Comparison of ENCODE assay signal across 1 cellular context in the genomic region with DNA sequence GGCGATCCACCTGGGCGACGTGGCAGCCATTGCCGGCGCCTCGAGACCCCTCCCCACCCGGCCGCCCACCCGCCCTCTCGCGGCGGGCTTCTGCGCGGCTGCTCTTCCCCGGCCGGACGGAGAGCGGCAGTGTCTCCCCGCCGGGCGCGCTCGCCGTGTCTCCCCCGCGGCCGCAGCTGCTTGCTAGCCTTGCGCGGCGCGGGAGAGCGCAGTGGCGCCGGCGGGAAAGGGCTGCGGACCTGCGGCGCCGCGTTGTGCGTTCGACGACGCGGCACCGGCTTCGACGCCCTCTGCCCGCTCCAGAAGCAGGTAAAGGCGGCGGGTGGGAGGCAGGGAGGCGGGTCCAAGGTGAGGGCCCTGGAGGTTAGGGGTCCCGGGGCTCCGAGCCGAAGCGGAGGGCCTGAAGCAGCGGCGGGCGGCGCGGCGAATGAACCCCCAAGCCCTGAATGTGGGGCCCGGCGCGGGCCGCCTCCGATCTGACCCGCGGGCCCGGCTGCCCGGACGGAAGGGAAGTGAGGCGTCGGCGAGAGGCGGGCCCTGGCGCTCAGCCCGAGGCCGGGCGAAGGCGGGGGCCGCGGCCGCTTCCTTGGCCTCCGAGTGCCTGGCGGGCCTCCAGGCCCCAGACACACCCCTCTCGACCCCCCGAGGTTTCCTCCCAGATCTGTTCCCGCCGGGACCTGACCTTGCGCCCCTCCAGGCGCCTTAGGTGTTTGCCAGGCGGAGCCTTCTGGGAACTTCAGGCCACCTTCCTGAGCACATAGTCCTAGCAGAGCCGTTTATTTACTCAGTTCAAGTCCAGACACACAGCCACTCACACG.
TF ChIP-seq lines count a peak whose summit lies in the region.

Gene N4BP2, plus strand, starts transcription at position 129 of the 818 bp plus-strand sequence. CDS start 40,491 bp downstream, outside the sequence.

TF ChIP-seq in K562, 482 proteins besides CTCF, POLR2A, EP300 and RAD21 (continued from another document and continues in another):
- TF ChIP-seq, protein P1, sequence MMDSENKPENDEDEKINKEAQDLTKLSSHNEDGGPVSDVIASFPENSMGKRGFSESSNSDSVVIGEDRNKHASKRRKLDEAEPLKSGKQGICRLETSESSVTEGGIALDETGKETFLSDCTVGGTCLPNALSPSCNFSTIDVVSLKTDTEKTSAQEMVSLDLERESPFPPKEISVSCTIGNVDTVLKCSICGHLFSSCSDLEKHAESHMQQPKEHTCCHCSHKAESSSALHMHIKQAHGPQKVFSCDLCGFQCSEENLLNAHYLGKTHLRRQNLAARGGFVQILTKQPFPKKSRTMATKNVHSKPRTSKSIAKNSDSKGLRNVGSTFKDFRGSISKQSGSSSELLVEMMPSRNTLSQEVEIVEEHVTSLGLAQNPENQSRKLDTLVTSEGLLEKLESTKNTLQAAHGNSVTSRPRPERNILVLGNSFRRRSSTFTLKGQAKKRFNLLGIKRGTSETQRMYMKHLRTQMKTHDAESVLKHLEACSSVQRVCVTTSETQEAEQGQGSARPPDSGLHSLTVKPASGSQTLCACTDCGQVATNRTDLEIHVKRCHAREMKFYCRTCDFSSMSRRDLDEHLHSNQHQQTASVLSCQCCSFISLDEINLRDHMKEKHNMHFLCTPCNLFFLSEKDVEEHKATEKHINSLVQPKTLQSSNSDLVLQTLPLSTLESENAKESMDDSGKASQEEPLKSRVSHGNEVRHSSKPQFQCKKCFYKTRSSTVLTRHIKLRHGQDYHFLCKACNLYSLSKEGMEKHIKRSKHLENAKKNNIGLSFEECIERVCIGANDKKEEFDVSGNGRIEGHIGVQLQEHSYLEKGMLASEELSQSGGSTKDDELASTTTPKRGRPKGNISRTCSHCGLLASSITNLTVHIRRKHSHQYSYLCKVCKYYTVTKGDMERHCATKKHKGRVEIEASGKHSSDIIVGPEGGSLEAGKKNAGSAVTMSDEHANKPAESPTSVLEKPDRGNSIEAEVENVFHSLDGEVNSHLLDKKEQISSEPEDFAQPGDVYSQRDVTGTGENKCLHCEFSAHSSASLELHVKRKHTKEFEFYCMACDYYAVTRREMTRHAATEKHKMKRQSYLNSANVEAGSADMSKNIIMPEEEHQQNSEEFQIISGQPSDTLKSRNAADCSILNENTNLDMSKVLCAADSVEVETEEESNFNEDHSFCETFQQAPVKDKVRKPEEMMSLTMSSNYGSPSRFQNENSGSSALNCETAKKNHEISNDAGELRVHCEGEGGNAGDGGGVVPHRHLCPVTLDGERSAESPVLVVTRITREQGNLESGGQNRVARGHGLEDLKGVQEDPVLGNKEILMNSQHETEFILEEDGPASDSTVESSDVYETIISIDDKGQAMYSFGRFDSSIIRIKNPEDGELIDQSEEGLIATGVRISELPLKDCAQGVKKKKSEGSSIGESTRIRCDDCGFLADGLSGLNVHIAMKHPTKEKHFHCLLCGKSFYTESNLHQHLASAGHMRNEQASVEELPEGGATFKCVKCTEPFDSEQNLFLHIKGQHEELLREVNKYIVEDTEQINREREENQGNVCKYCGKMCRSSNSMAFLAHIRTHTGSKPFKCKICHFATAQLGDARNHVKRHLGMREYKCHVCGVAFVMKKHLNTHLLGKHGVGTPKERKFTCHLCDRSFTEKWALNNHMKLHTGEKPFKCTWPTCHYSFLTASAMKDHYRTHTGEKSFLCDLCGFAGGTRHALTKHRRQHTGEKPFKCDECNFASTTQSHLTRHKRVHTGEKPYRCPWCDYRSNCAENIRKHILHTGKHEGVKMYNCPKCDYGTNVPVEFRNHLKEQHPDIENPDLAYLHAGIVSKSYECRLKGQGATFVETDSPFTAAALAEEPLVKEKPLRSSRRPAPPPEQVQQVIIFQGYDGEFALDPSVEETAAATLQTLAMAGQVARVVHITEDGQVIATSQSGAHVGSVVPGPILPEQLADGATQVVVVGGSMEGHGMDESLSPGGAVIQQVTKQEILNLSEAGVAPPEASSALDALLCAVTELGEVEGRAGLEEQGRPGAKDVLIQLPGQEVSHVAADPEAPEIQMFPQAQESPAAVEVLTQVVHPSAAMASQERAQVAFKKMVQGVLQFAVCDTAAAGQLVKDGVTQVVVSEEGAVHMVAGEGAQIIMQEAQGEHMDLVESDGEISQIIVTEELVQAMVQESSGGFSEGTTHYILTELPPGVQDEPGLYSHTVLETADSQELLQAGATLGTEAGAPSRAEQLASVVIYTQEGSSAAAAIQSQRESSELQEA (IDR thresholded peaks at IDR 0.05; ENCODE audit: low read depth) = no peak
- TF ChIP-seq ZNF431 (CRISPR knock-in tag; IDR thresholded peaks at IDR 0.05) = peak; percentile 89
- TF ChIP-seq, protein P2, sequence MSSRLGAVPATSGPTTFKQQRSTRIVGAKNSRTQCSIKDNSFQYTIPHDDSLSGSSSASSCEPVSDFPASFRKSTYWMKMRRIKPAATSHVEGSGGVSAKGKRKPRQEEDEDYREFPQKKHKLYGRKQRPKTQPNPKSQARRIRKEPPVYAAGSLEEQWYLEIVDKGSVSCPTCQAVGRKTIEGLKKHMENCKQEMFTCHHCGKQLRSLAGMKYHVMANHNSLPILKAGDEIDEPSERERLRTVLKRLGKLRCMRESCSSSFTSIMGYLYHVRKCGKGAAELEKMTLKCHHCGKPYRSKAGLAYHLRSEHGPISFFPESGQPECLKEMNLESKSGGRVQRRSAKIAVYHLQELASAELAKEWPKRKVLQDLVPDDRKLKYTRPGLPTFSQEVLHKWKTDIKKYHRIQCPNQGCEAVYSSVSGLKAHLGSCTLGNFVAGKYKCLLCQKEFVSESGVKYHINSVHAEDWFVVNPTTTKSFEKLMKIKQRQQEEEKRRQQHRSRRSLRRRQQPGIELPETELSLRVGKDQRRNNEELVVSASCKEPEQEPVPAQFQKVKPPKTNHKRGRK (tag; IDR thresholded peaks at IDR 0.05) = no peak
- TF ChIP-seq GATA2 (CRISPR knock-in tag; IDR thresholded peaks at IDR 0.05) = no peak
- TF ChIP-seq TAF9B (IDR thresholded peaks at IDR 0.05; ENCODE audit: partially characterized antibody) = no peak
- 0 out of 2 replicates have a peak, but pooled peaks have one; percentile 12 for TF ChIP-seq POLR2H (tag; IDR thresholded peaks at IDR 0.05; ENCODE audit: low read depth)
- no peak for TF ChIP-seq RAD51 (IDR thresholded peaks at IDR 0.05; ENCODE audit: borderline replicate concordance, low read depth)
- TF ChIP-seq TAF7 (tag; IDR thresholded peaks at IDR 0.05) = 0 out of 2 replicates have a peak, but pooled peaks have one; percentile 58
- TF ChIP-seq, protein P3, sequence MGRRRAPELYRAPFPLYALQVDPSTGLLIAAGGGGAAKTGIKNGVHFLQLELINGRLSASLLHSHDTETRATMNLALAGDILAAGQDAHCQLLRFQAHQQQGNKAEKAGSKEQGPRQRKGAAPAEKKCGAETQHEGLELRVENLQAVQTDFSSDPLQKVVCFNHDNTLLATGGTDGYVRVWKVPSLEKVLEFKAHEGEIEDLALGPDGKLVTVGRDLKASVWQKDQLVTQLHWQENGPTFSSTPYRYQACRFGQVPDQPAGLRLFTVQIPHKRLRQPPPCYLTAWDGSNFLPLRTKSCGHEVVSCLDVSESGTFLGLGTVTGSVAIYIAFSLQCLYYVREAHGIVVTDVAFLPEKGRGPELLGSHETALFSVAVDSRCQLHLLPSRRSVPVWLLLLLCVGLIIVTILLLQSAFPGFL (CRISPR knock-in tag; IDR thresholded peaks at IDR 0.05) = peak; percentile 59; the same call in 1 of the 2 replicates
- TF ChIP-seq SRSF3 (IDR thresholded peaks at IDR 0.05; ENCODE audit: insufficient read depth, low read length) = 0 out of 2 replicates have a peak, but pooled peaks have one; percentile 67
- TF ChIP-seq JUND (IDR thresholded peaks at IDR 0.05; ENCODE audit: borderline replicate concordance, low read depth, low read length) = peak; percentile 20; the same call in 1 of the 2 replicates
- no peak for TF ChIP-seq JUND (tag; IDR thresholded peaks at IDR 0.05; ENCODE audit: borderline replicate concordance, low read depth, low read length)
- TF ChIP-seq HCFC1 (IDR thresholded peaks at IDR 0.05; ENCODE audit: low read depth, low read length) = no peak
- TF ChIP-seq, protein P4, sequence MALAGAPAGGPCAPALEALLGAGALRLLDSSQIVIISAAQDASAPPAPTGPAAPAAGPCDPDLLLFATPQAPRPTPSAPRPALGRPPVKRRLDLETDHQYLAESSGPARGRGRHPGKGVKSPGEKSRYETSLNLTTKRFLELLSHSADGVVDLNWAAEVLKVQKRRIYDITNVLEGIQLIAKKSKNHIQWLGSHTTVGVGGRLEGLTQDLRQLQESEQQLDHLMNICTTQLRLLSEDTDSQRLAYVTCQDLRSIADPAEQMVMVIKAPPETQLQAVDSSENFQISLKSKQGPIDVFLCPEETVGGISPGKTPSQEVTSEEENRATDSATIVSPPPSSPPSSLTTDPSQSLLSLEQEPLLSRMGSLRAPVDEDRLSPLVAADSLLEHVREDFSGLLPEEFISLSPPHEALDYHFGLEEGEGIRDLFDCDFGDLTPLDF (CRISPR knock-in tag; IDR thresholded peaks at IDR 0.05) = peak; percentile 97
- no peak for TF ChIP-seq ZEB2 (IDR thresholded peaks at IDR 0.05)
- TF ChIP-seq EGR1 (conservative IDR thresholded peaks at IDR 0.05) = no peak
- TF ChIP-seq SOX6 (IDR thresholded peaks at IDR 0.05) = 0 out of 2 replicates have a peak, but pooled peaks have one; percentile 17
- TF ChIP-seq ZNF197 (CRISPR knock-in tag; IDR thresholded peaks at IDR 0.05; ENCODE audit: low read depth) = no peak
- 0 out of 2 replicates have a peak, but pooled peaks have one; percentile 17 for TF ChIP-seq HLTF (IDR thresholded peaks at IDR 0.05)
- no peak for TF ChIP-seq DDX20 (tag; IDR thresholded peaks at IDR 0.05; ENCODE audit: low read depth)
- no peak for TF ChIP-seq TRIM25 (IDR thresholded peaks at IDR 0.05; ENCODE audit: borderline replicate concordance)
- 0 out of 2 replicates have a peak, but pooled peaks have one; percentile 36 for TF ChIP-seq SMARCA5 (IDR thresholded peaks at IDR 0.05)
- TF ChIP-seq, protein P5, sequence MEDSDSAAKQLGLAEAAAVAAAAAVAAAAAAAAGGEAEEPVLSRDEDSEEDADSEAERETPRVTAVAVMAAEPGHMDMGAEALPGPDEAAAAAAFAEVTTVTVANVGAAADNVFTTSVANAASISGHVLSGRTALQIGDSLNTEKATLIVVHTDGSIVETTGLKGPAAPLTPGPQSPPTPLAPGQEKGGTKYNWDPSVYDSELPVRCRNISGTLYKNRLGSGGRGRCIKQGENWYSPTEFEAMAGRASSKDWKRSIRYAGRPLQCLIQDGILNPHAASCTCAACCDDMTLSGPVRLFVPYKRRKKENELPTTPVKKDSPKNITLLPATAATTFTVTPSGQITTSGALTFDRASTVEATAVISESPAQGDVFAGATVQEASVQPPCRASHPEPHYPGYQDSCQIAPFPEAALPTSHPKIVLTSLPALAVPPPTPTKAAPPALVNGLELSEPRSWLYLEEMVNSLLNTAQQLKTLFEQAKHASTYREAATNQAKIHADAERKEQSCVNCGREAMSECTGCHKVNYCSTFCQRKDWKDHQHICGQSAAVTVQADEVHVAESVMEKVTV (CRISPR knock-in tag; IDR thresholded peaks at IDR 0.05) = peak; percentile 58
- peak in 1 of 2 experiments; percentile 85; a peak in 2 of 4 replicates for TF ChIP-seq TRIM24 (IDR thresholded peaks at IDR 0.05)
- peak; percentile 61 for TF ChIP-seq CREM (IDR thresholded peaks at IDR 0.05; ENCODE audit: low read depth)
- TF ChIP-seq, protein P6, sequence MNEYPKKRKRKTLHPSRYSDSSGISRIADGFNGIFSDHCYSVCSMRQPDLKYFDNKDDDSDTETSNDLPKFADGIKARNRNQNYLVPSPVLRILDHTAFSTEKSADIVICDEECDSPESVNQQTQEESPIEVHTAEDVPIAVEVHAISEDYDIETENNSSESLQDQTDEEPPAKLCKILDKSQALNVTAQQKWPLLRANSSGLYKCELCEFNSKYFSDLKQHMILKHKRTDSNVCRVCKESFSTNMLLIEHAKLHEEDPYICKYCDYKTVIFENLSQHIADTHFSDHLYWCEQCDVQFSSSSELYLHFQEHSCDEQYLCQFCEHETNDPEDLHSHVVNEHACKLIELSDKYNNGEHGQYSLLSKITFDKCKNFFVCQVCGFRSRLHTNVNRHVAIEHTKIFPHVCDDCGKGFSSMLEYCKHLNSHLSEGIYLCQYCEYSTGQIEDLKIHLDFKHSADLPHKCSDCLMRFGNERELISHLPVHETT (CRISPR knock-in tag; conservative IDR thresholded peaks at IDR 0.05 in 1 of 2, IDR thresholded peaks at IDR 0.05 in 1 of 2) = peak in 1 of 2 experiments; percentile 68; a peak in 2 of 4 replicates
- TF ChIP-seq ZNF253 (CRISPR knock-in tag; conservative IDR thresholded peaks at IDR 0.05) = no peak
- TF ChIP-seq ZBTB11 (CRISPR knock-in tag; IDR thresholded peaks at IDR 0.05) = peak in 1 of 3 experiments; percentile 70; a peak in 1 of 6 replicates
- TF ChIP-seq CHD4 (IDR thresholded peaks at IDR 0.05; ENCODE audit: insufficient read depth, insufficient replicate concordance, low read depth, low read length, poor library complexity, severe bottlenecking) = no peak
- peak; percentile 73 for TF ChIP-seq PRPF4 (IDR thresholded peaks at IDR 0.05; ENCODE audit: insufficient read depth, low read depth, low read length, poor library complexity, severe bottlenecking)
